ENCODE assay signal across 24 cellular contexts in genomic region chr6:163843194-163843593, GRCh38.
"Had no signal": no experiment of that assay in that cellular context is flagged by ENCODE, and none has a peak within 500 bp of the region (broad histone marks: within the 10 kb centered on the region; RNA-seq: fewer than 3 reads in every experiment).

No MANE protein-coding gene starts in this region.

- H3K36me3 Mint-ChIP-seq: activated CD4-positive, alpha-beta memory T cell treated with anti-CD3 and anti-CD28 coated beads for 36 hours; activated naive CD8-positive, alpha-beta T cell had no signal

- H3K4me3 Mint-ChIP-seq: activated CD4-positive, alpha-beta memory T cell treated with anti-CD3 and anti-CD28 coated beads for 36 hours; activated CD4-positive, alpha-beta T cell treated with anti-CD3 and anti-CD28 coated beads for 36 hours; activated CD4-positive, alpha-beta T cell treated with anti-CD3 and anti-CD28 coated beads, Interleukin-2, amount 10 ng/mL, durations not matched to agents 24 days and 14 days; activated CD8-positive, alpha-beta T cell treated with anti-CD3 and anti-CD28 coated beads, Interleukin-2, amount 10 ng/mL, durations not matched to agents 7 days and 5 days; activated naive CD8-positive, alpha-beta T cell; activated T-cell treated with anti-CD3 and anti-CD28 coated beads, Interleukin-2, amount 50 U/mL, for 24 hours; activated T-cell treated with anti-CD3 and anti-CD28 coated beads, Interleukin-2, amount 50 U/mL, for 72 hours; dendritic cell treated with granulocyte-macrophage colony-stimulating factor and Interleukin-4, amounts not matched to agents 40 ng/mL and 50 ng/mL, for 4 days; endodermal cell had no signal

- H3K4me1 Mint-ChIP-seq: activated CD4-positive, alpha-beta T cell treated with anti-CD3 and anti-CD28 coated beads for 36 hours; activated CD4-positive, alpha-beta T cell treated with anti-CD3 and anti-CD28 coated beads, Interleukin-2, amount 10 ng/mL, durations not matched to agents 24 days and 14 days had no signal

- H3K27me3 ChIP-seq: dorsolateral prefrontal cortex had no signal

- H3K27ac Mint-ChIP-seq: activated CD4-positive, alpha-beta memory T cell treated with anti-CD3 and anti-CD28 coated beads for 36 hours; activated CD4-positive, alpha-beta T cell treated with anti-CD3 and anti-CD28 coated beads for 36 hours; activated CD4-positive, alpha-beta T cell treated with anti-CD3 and anti-CD28 coated beads, Interleukin-2, amount 10 ng/mL, durations not matched to agents 24 days and 14 days; activated CD8-positive, alpha-beta T cell treated with anti-CD3 and anti-CD28 coated beads, Interleukin-2, amount 10 ng/mL, durations not matched to agents 7 days and 5 days; activated naive CD8-positive, alpha-beta T cell; activated T-cell treated with anti-CD3 and anti-CD28 coated beads, Interleukin-2, amount 50 U/mL, for 24 hours; activated T-cell treated with anti-CD3 and anti-CD28 coated beads, Interleukin-2, amount 50 U/mL, for 72 hours; dendritic cell treated with granulocyte-macrophage colony-stimulating factor and Interleukin-4, amounts not matched to agents 40 ng/mL and 50 ng/mL, for 4 days; endodermal cell had no signal

- H3K27me3 Mint-ChIP-seq: activated CD4-positive, alpha-beta T cell treated with anti-CD3 and anti-CD28 coated beads for 36 hours; activated CD4-positive, alpha-beta T cell treated with anti-CD3 and anti-CD28 coated beads, Interleukin-2, amount 10 ng/mL, durations not matched to agents 24 days and 14 days; activated naive CD8-positive, alpha-beta T cell; activated T-cell treated with anti-CD3 and anti-CD28 coated beads, Interleukin-2, amount 50 U/mL, for 24 hours had no signal

- H3K4me3 ChIP-seq: coronary artery, dorsolateral prefrontal cortex had no signal

- H3K27ac ChIP-seq: coronary artery, dorsolateral prefrontal cortex had no signal

- DNase-seq: activated CD4-positive, alpha-beta memory T cell treated with anti-CD3 and anti-CD28 coated beads for 36 hours; activated CD4-positive, alpha-beta T cell treated with anti-CD3 and anti-CD28 coated beads for 36 hours; activated CD4-positive, alpha-beta T cell treated with anti-CD3 and anti-CD28 coated beads, Interleukin-2, amount 10 ng/mL, durations not matched to agents 24 days and 14 days; activated CD4-positive, CD25-positive, alpha-beta regulatory T cell; activated CD4-positive, CD25-positive, alpha-beta regulatory T cell treated with anti-CD3 and anti-CD28 coated beads, Interleukin-2, amount 50 U/mL, for 72 hours; activated CD8-positive, alpha-beta memory T cell treated with anti-CD3 and anti-CD28 coated beads, Interleukin-2, amount 50 U/mL, for 48 hours; activated CD8-positive, alpha-beta T cell treated with anti-CD3 and anti-CD28 coated beads, Interleukin-2, amount 10 ng/mL, durations not matched to agents 7 days and 5 days; activated gamma-delta T cell treated with Interleukin-2 at 50 U/mL for 16 hours; activated naive CD4-positive, alpha-beta T cell treated with anti-CD3 and anti-CD28 coated beads, Interleukin-2, amount 50 U/mL, for 16 hours; activated naive CD4-positive, alpha-beta T cell treated with Interleukin-2 at 50 U/mL for 16 hours; activated T-cell treated with anti-CD3 and anti-CD28 coated beads for 4 hours; activated T-cell treated with anti-CD3 and anti-CD28 coated beads, Interleukin-2, amount 50 U/mL, for 24 hours; activated T-cell treated with anti-CD3 and anti-CD28 coated beads, Interleukin-2, amount 50 U/mL, for 72 hours; amniotic stem cell; anterior cingulate cortex; central memory CD4-positive, alpha-beta T cell; dorsolateral prefrontal cortex; effector memory CD4-positive, alpha-beta T cell; endodermal cell; foreskin fibroblast; T-helper 2 cell had no signal
